20 cellular contexts compared by ENCODE assay signal in the genomic region with DNA sequence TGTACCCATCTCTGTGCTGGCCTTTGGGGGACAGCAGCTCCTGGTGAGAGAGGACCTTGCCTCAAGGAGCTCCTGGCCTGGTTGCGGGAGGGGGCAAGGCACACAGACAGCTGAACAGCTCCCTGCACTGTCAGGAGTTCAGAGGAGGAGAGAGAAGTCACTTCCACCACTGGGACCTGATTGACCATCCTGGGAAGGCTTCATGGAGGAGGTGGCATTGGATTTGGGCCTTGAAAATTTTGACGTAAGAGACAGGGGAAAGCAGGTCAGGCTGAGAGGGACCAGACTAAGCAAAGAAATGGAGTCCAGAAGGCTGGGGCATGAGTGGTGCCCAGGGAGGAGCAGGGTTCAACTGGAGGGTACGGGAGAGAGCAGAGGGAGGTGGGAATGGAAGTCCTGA. TPM values are rescaled to one million over a fixed set of nuclear protein-coding genes. Genes with fewer than 3 reads are reported as not detected.
DNase-seq lines count a peak whose midpoint lies in the region; ATAC-seq, FAIRE-seq and TF ChIP-seq lines count a peak whose summit lies in the region.
"Had no signal": no experiment of that assay in that cellular context is flagged by ENCODE, and none has a peak within 500 bp of the region (broad histone marks: within the 10 kb centered on the region; RNA-seq: fewer than 3 reads in every experiment).

No MANE protein-coding gene starts in this region.

- no TSS peak for BruUV-seq in IMR-90 (replicated peaks; lab: Mats Ljungman, UMichigan)

- H2BK120ac ChIP-seq in IMR-90 (ENCODE audit: low read depth, low read length): no peak overlapping the region

- H3K27me3 Mint-ChIP-seq in glutamatergic neuron (ENCODE audit: unreplicated experiment): peaks cover 3% of the 10 kb centered on the region

- FAIRE-seq in A549 (lab: Jason Lieb, UNC): no peak
- FAIRE-seq: A204.1, D721Med, G401.6, GM12891, H54 had no signal

- TF ChIP-seq RAD21 in A549 (conservative IDR thresholded peaks at IDR 0.05 in 1 of 2, IDR thresholded peaks at IDR 0.05 in 1 of 2): no peak
- no peak for TF ChIP-seq RAD21 in IMR-90 (IDR thresholded peaks at IDR 0.05; ENCODE audit: low read length)

- dilution Hi-C loops in IMR-90 (cut with HindIII; ENCODE audit: low sequenced_read_pairs, unreplicated experiment): no loop called here

- no peak overlapping the region for H4K8ac ChIP-seq in IMR-90 (ENCODE audit: low read depth in 2 of 2, low read length in 2 of 2)

- H3K4me3 Mint-ChIP-seq in glutamatergic neuron (ENCODE audit: unreplicated experiment): peak overlapping the region; percentile 23
- H3K4me3 Mint-ChIP-seq: CD14-positive monocyte; CD8-positive, alpha-beta T cell had no signal

- no peak overlapping the region for H2BK20ac ChIP-seq in IMR-90 (ENCODE audit: low read depth, low read length)

- no peak overlapping the region for H4K91ac ChIP-seq in IMR-90 (ENCODE audit: insufficient read depth, low read depth, low read length)

- intact Hi-C loops in IMR-90 (cut with micrococcal nuclease) (no loop called here), thyroid gland (cut with DNase I) (loop anchor here (10.0 kb wide), 2 partner anchors 54 to 364 kb away; no protein-coding TSS in a partner anchor)

- H3K23ac ChIP-seq in IMR-90 (ENCODE audit: low read depth, low read length): no peak overlapping the region

- H3K79me1 ChIP-seq in IMR-90 (ENCODE audit: low read depth in 1 of 2, low read length in 2 of 2): no peaks in the 10 kb centered on the region

- H4K5ac ChIP-seq in IMR-90 (ENCODE audit: low read depth, low read length): no peak overlapping the region

- H3K4me1 ChIP-seq in A549: peaks cover 10% of the 10 kb centered on the region; the same call in 1 of the 3 replicates
- H3K4me1 ChIP-seq in IMR-90 (ENCODE audit: control insufficient read depth, insufficient read depth, low read length): no peaks in the 10 kb centered on the region; the same call in 1 of the 2 replicates
- H3K4me1 ChIP-seq in osteoblast (ENCODE audit: insufficient read depth, low read length): no peaks in the 10 kb centered on the region
- H3K4me1 ChIP-seq in thyroid gland: peaks cover 7 to 24% of the 10 kb centered on the region in 2 donors
- H3K4me1 ChIP-seq: BE2C had no signal

- peak overlapping the region; percentile 37 for H2AK9ac ChIP-seq in IMR-90 (replicated peaks; ENCODE audit: low read depth, low read length, poor library complexity)

- peaks cover 3% of the 10 kb centered on the region for H3K4me1 Mint-ChIP-seq in glutamatergic neuron (ENCODE audit: low read depth, unreplicated experiment)

- no peak overlapping the region for H3K27ac Mint-ChIP-seq in glutamatergic neuron (ENCODE audit: unreplicated experiment)
- H3K27ac Mint-ChIP-seq: CD14-positive monocyte; CD8-positive, alpha-beta T cell had no signal

- CTCF ChIA-PET in A549 (lab: Yijun Ruan, JAX): interaction anchor here (1.2 to 6.6 kb wide), 6 partner anchors 11 to 492 kb away, joined by 4 to 74 read pairs (median 8); no protein-coding TSS in a partner anchor
- CTCF ChIA-PET in IMR-90 (lab: Yijun Ruan, JAX): interaction anchor here (0.5 kb wide), 1 partner anchor 35 kb away, joined by 3 read pairs; no protein-coding TSS in a partner anchor

- ATAC-seq in A549 (no peak), IMR-90 (ENCODE audit: low read depth) (no peak), HG03520 (IDR thresholded peaks at IDR 0.05; ENCODE audit: unreplicated experiment) (no peak), HG03469 (IDR thresholded peaks at IDR 0.05; ENCODE audit: unreplicated experiment) (no peak)
- ATAC-seq: CD8-positive, alpha-beta T cell had no signal

- no peak overlapping the region for H2BK15ac ChIP-seq in IMR-90 (ENCODE audit: low read depth, low read length)

- H3K56ac ChIP-seq in IMR-90 (ENCODE audit: extremely low read depth, insufficient read depth, low read length): no peak overlapping the region

- H3K18ac ChIP-seq in IMR-90 (ENCODE audit: low read depth, low read length): no peak overlapping the region

- H2AK5ac ChIP-seq in IMR-90 (ENCODE audit: low read depth, low read length): no peak overlapping the region

- no peak overlapping the region for H3K14ac ChIP-seq in IMR-90 (replicated peaks; ENCODE audit: low read depth, low read length)

- 95% methylated on average over 3 of the region's 3 CpGs for WGBS in A549 (ENCODE audit: missing lambda C conversion rate)
- no CpG with 5 or more reads among the region's 3 CpGs for WGBS in IMR-90 (ENCODE audit: extremely low coverage in 2 of 2, insufficient read length in 1 of 2), 2 experiments
- WGBS in thyroid gland, 2 donors: 99 to 100% methylated on average over 3 of the region's 3 CpGs

- H2BK5ac ChIP-seq in IMR-90 (ENCODE audit: low read depth, low read length, poor library complexity, severe bottlenecking): no peak overlapping the region

- no peak overlapping the region for H3K27ac ChIP-seq in A549
- H3K27ac ChIP-seq in IMR-90 (ENCODE audit: insufficient read depth, low read length): no peak overlapping the region
- H3K27ac ChIP-seq in osteoblast (ENCODE audit: low read depth, low read length): no peak overlapping the region
- no peak overlapping the region for H3K27ac ChIP-seq in thyroid gland
- H3K27ac ChIP-seq: GM23248 had no signal

- H3K36me3 ChIP-seq in IMR-90 (ENCODE audit: control insufficient read depth, insufficient read depth, low read length) (no peaks in the 10 kb centered on the region), osteoblast (ENCODE audit: insufficient read depth, low read length) (no peaks in the 10 kb centered on the region), thyroid gland (no peaks in the 10 kb centered on the region)
- H3K36me3 ChIP-seq: BE2C had no signal

- TF ChIP-seq POLR2A in A549 (IDR thresholded peaks at IDR 0.05; ENCODE audit: low read length) (no peak), IMR-90 (IDR thresholded peaks at IDR 0.05; ENCODE audit: low read depth, low read length) (no peak), thyroid gland (IDR thresholded peaks at IDR 0.05) (no peak)

- H3K9me3 Mint-ChIP-seq in glutamatergic neuron (ENCODE audit: unreplicated experiment): no peaks in the 10 kb centered on the region
- H3K9me3 Mint-ChIP-seq: CD8-positive, alpha-beta T cell had no signal

- H4K20me1 ChIP-seq in IMR-90 (ENCODE audit: insufficient read depth, low read length) (peaks cover 7% of the 10 kb centered on the region), osteoblast (ENCODE audit: insufficient read depth, low read length) (no peaks in the 10 kb centered on the region)

- no peak overlapping the region for H3K9ac ChIP-seq in IMR-90 (ENCODE audit: low read depth, low read length)
- H3K9ac ChIP-seq: GM23248 had no signal

- TF ChIP-seq EP300 in A549 (IDR thresholded peaks at IDR 0.05): no peak

- H2AFZ ChIP-seq in IMR-90 (replicated peaks; ENCODE audit: low read length, poor library complexity): no peak overlapping the region
- H2AFZ ChIP-seq in osteoblast (ENCODE audit: low read length): no peak overlapping the region
- H2AFZ ChIP-seq: GM23248 had no signal

- no peak overlapping the region for H3K4ac ChIP-seq in IMR-90 (ENCODE audit: low read depth, low read length)

- no peaks in the 10 kb centered on the region for H3K36me3 Mint-ChIP-seq in glutamatergic neuron (ENCODE audit: unreplicated experiment)
- H3K36me3 Mint-ChIP-seq: CD14-positive monocyte; CD8-positive, alpha-beta T cell had no signal

- H3K4me2 ChIP-seq in A549 (no peak overlapping the region), IMR-90 (ENCODE audit: low read depth, low read length) (no peak overlapping the region), osteoblast (ENCODE audit: insufficient read depth, low read length) (no peak overlapping the region)

- no peaks in the 10 kb centered on the region for H3K9me3 ChIP-seq in A549
- no peaks in the 10 kb centered on the region for H3K9me3 ChIP-seq in IMR-90 (ENCODE audit: control insufficient read depth, insufficient read depth, low read length)
- no peaks in the 10 kb centered on the region for H3K9me3 ChIP-seq in osteoblast (ENCODE audit: low read depth, low read length)
- H3K9me3 ChIP-seq in thyroid gland: no peaks in the 10 kb centered on the region
- H3K9me3 ChIP-seq: BE2C had no signal

- H3K79me2 ChIP-seq in osteoblast (ENCODE audit: insufficient read depth, low read length): no peaks in the 10 kb centered on the region

- POLR2A ChIA-PET in A549 (lab: Yijun Ruan, JAX) (no interaction called here), IMR-90 (lab: Charles Lee; ENCODE audit: unreplicated experiment) (no interaction called here)

- H3K4me3 ChIP-seq in A549 (no peak overlapping the region), IMR-90 (ENCODE audit: insufficient read depth, low read depth, low read length) (no peak overlapping the region), osteoblast (ENCODE audit: insufficient read depth, low read length) (no peak overlapping the region), thyroid gland (replicated peaks in 1 of 3) (no peak overlapping the region)
- H3K4me3 ChIP-seq: GM23248 had no signal

- H3K9me1 ChIP-seq in IMR-90 (ENCODE audit: insufficient read depth, low read length): no peaks in the 10 kb centered on the region

- TF ChIP-seq CTCF in A549 (IDR thresholded peaks at IDR 0.05) (no peak), IMR-90 (conservative IDR thresholded peaks at IDR 0.05; ENCODE audit: low read depth, low read length) (no peak), glutamatergic neuron (IDR thresholded peaks at IDR 0.05; ENCODE audit: partially characterized antibody, unreplicated experiment) (no peak), osteoblast (IDR thresholded peaks at IDR 0.05; ENCODE audit: extremely low read depth, low read depth, low read length) (no peak), thyroid gland (IDR thresholded peaks at IDR 0.05) (no peak)

- in situ Hi-C loops in IMR-90 (cut with MboI; ENCODE audit: low sequenced_read_pairs): no loop called here

- DNase-seq in A549 (ENCODE audit: low read depth in 1 of 2, low spot score in 1 of 2) (no peak), IMR-90 (no peak), glutamatergic neuron (no peak), osteoblast (ENCODE audit: insufficient read length, low spot score, missing footprints) (peak; percentile 74), thyroid gland (no peak)
- DNase-seq: BE2C; CD8-positive, alpha-beta T cell; COR-L47; DMS153; DMS79 treated with DMSO at 0.1 percent for 48 hours; EL; GM23248 had no signal

- no peaks in the 10 kb centered on the region for H3K27me3 ChIP-seq in IMR-90 (ENCODE audit: control insufficient read depth, insufficient read depth, low read length)
- H3K27me3 ChIP-seq in osteoblast (ENCODE audit: insufficient read depth, low read length): peaks cover 6% of the 10 kb centered on the region
- no peaks in the 10 kb centered on the region for H3K27me3 ChIP-seq in thyroid gland
- H3K27me3 ChIP-seq: BE2C had no signal

RNA-seq across cellular contexts. Expression of gene DAB2IP, which starts 20.3 kb away (rescaled TPM):
- polyA plus RNA-seq in A549 (2011; rRNA removed): 9.4 and 9.7 TPM in 2 replicates
- polyA plus RNA-seq in A549 (2012; cell fraction: cytosol; rRNA removed): 7.7 and 11.9 TPM in 2 replicates
- polyA plus RNA-seq in A549 (2012; cell fraction: nucleus; rRNA removed): 13.1 and 17.3 TPM in 2 replicates
- polyA plus RNA-seq in A549 (2017; fragmentation: RNase III; extraction: RNeasy Plus Mini Kit Qiagen cat#74134 plus additional on column Dnase treatment): 12.8 to 13.9 TPM (median 13.2 TPM) in 3 replicates
- 22.4 and 25.6 TPM in 2 replicates for polyA minus RNA-seq in A549 (2011; rRNA and poly(A)+ RNA removed)
- total RNA-seq in IMR-90 (2012; rRNA removed): 5.6 and 6.1 TPM in 2 replicates
- 17.2 and 20.4 TPM in 2 replicates for polyA plus RNA-seq in IMR-90 (2012; rRNA removed)
- 12.2 and 16.5 TPM in 2 replicates for polyA plus RNA-seq in IMR-90 (2012; cell fraction: cytosol; rRNA removed)
- 27.8 and 42.5 TPM in 2 replicates for polyA plus RNA-seq in IMR-90 (2012; cell fraction: nucleus; rRNA removed; ENCODE audit: low replicate concordance)
- total RNA-seq in glutamatergic neuron (ENCODE audit: unreplicated experiment): 32.9 TPM
- total RNA-seq in osteoblast: 49.2 and 60.8 TPM in 2 replicates
- total RNA-seq in thyroid gland: 10 to 100 TPM; 26.0 to 48.5 (median 38.2) TPM
- polyA plus RNA-seq: CD14-positive monocyte had no signal
